ENCODE assay signal across 1 cellular context in genomic region chr7:139648941-139649425, GRCh38.
TF ChIP-seq lines count a peak whose summit lies in the region.

No MANE protein-coding gene starts in this region.

TF ChIP-seq in HepG2, 621 proteins besides CTCF, POLR2A, EP300 and RAD21 (continued from another document):
- TF ChIP-seq PRDM4 (CRISPR knock-in tag; IDR thresholded peaks at IDR 0.05; ENCODE audit: borderline replicate concordance) (no peak), FOXA3 (CRISPR knock-in tag; IDR thresholded peaks at IDR 0.05) (peak; percentile 22; the same call in 1 of the 2 replicates), HDAC1 (CRISPR knock-in tag; IDR thresholded peaks at IDR 0.05) (peak; percentile 21; the same call in 1 of the 2 replicates), GTF2F1 (IDR thresholded peaks at IDR 0.05; ENCODE audit: low read length) (no peak), NFIC (IDR thresholded peaks at IDR 0.05; ENCODE audit: low read length) (no peak), NR2F6 (IDR thresholded peaks at IDR 0.05) (peak; percentile 16; the same call in 1 of the 2 replicates), NR2F6 (CRISPR knock-in tag; IDR thresholded peaks at IDR 0.05) (no peak), RARA (CRISPR knock-in tag; IDR thresholded peaks at IDR 0.05) (peak; percentile 31; the same call in 1 of the 2 replicates), ZNF570 (CRISPR knock-in tag; IDR thresholded peaks at IDR 0.05; ENCODE audit: borderline replicate concordance) (no peak), RBM22 (optimal IDR thresholded peaks at IDR 0.05; ENCODE audit: low read length) (peak; percentile 53), SALL1 (CRISPR knock-in tag; IDR thresholded peaks at IDR 0.05) (peak; percentile 64; the same call in 1 of the 2 replicates), ZBTB7B (CRISPR knock-in tag; IDR thresholded peaks at IDR 0.05) (0 out of 2 replicates have a peak, but pooled peaks have one; percentile 22), MEIS2 (CRISPR knock-in tag; IDR thresholded peaks at IDR 0.05) (no peak), ZBTB33 (CRISPR knock-in tag; IDR thresholded peaks at IDR 0.05) (peak; percentile 81), KLF12 (CRISPR knock-in tag; IDR thresholded peaks at IDR 0.05; ENCODE audit: borderline replicate concordance) (no peak), ZNF343 (CRISPR knock-in tag; IDR thresholded peaks at IDR 0.05) (no peak), SOX5 (CRISPR knock-in tag; IDR thresholded peaks at IDR 0.05; ENCODE audit: borderline replicate concordance) (0 out of 2 replicates have a peak, but pooled peaks have one; percentile 8), ZSCAN22 (CRISPR knock-in tag; IDR thresholded peaks at IDR 0.05) (no peak), NCOA2 (CRISPR knock-in tag; IDR thresholded peaks at IDR 0.05) (no peak), ZNF777 (CRISPR knock-in tag; IDR thresholded peaks at IDR 0.05) (no peak), GFI1 (CRISPR knock-in tag; IDR thresholded peaks at IDR 0.05; ENCODE audit: borderline replicate concordance) (0 out of 2 replicates have a peak, but pooled peaks have one; percentile 32), FOXP1 (IDR thresholded peaks at IDR 0.05) (no peak), FOXP1 (CRISPR knock-in tag; IDR thresholded peaks at IDR 0.05) (peak; percentile 33; the same call in 1 of the 2 replicates), ZZZ3 (CRISPR knock-in tag; IDR thresholded peaks at IDR 0.05; ENCODE audit: borderline replicate concordance) (no peak), HNRNPL (IDR thresholded peaks at IDR 0.05; ENCODE audit: low read depth, low read length) (no peak), KMT2A (CRISPR knock-in tag; IDR thresholded peaks at IDR 0.05) (no peak), SP1 (IDR thresholded peaks at IDR 0.05) (no peak), SP1 (CRISPR knock-in tag; IDR thresholded peaks at IDR 0.05) (no peak), ZNF280D (CRISPR knock-in tag; IDR thresholded peaks at IDR 0.05) (no peak), GATAD2A (CRISPR knock-in tag; IDR thresholded peaks at IDR 0.05) (peak; percentile 47; the same call in 1 of the 2 replicates), ZNF318 (CRISPR knock-in tag; IDR thresholded peaks at IDR 0.05) (no peak), HDAC6 (IDR thresholded peaks at IDR 0.05; ENCODE audit: low read depth, low read length) (no peak), KAT7 (CRISPR knock-in tag; IDR thresholded peaks at IDR 0.05; ENCODE audit: borderline replicate concordance) (no peak), TAF15 (IDR thresholded peaks at IDR 0.05; ENCODE audit: low read depth, low read length, poor library complexity, severe bottlenecking) (no peak), CENPT (CRISPR knock-in tag; IDR thresholded peaks at IDR 0.05; ENCODE audit: low read depth) (no peak), ZBTB38 (CRISPR knock-in tag; IDR thresholded peaks at IDR 0.05) (0 out of 2 replicates have a peak, but pooled peaks have one; percentile 45), TARDBP (CRISPR knock-in tag; IDR thresholded peaks at IDR 0.05) (no peak), ZFP36L2 (CRISPR knock-in tag; IDR thresholded peaks at IDR 0.05) (no peak), TBX2 (CRISPR knock-in tag; IDR thresholded peaks at IDR 0.05; ENCODE audit: borderline replicate concordance) (peak; percentile 41; the same call in 1 of the 2 replicates), PATZ1 (CRISPR knock-in tag; IDR thresholded peaks at IDR 0.05) (peak; percentile 67), ZBTB14 (CRISPR knock-in tag; IDR thresholded peaks at IDR 0.05) (no peak)
